In genomic region chr10:43134126-43134905, GRCh38 we compare ENCODE assay signal across 27 cellular contexts. TPM values are rescaled to one million over a fixed set of nuclear protein-coding genes. Genes with fewer than 3 reads are reported as not detected.
DNase-seq lines count a peak whose midpoint lies in the region; ATAC-seq, FAIRE-seq and TF ChIP-seq lines count a peak whose summit lies in the region.
"Had no signal": no experiment of that assay in that cellular context is flagged by ENCODE, and none has a peak within 500 bp of the region (broad histone marks: within the 10 kb centered on the region; RNA-seq: fewer than 3 reads in every experiment).

No MANE protein-coding gene starts in this region.

- H3K4me1 Mint-ChIP-seq in T-helper 1 cell treated with Interleukin-12 subunit alpha and Interleukin-12 subunit beta and Interleukin-4 antibody, amounts not matched to agents 30 μg/mL and 1 μg/mL, for 36 hours (ENCODE audit: low read depth), result peaks cover 58% of the 10 kb centered on the region

- H3K36me3 ChIP-seq in bronchial epithelial cell (ENCODE audit: control insufficient read depth, insufficient read depth, low read length), result no peaks in the 10 kb centered on the region
- peaks cover 0 to 4% (median 0%) of the 10 kb centered on the region in 3 donors for H3K36me3 ChIP-seq in tibial artery
- H3K36me3 ChIP-seq: esophagus squamous epithelium had no signal

- H3K4me1 ChIP-seq in tibial artery, result peaks cover 6 to 20% (median 13%) of the 10 kb centered on the region in 4 donors

- intact Hi-C loops in tibial artery (cut with DNase I; ENCODE audit: low total_unique reads), result no loop called here

- H3K27ac Mint-ChIP-seq in T-helper 1 cell treated with Interleukin-12 subunit alpha and Interleukin-12 subunit beta and Interleukin-4 antibody, amounts not matched to agents 30 μg/mL and 1 μg/mL, for 36 hours, result peak overlapping the region; percentile 8
- H3K27ac Mint-ChIP-seq: activated CD4-positive, alpha-beta memory T cell treated with anti-CD3 and anti-CD28 coated beads for 36 hours; activated naive CD4-positive, alpha-beta T cell treated with anti-CD3 and anti-CD28 coated beads for 36 hours; B cell; CD8-positive, alpha-beta T cell; stimulated activated effector memory CD8-positive, alpha-beta T cell treated with anti-CD3 and anti-CD28 coated beads, Interleukin-12 subunit alpha, Interleukin-12 subunit beta, amount 100 ng/mL, for 72 hours; type B pancreatic cell had no signal

- no peak overlapping the region for H3K27ac ChIP-seq in tibial artery
- H3K27ac ChIP-seq: body of pancreas, esophagus squamous epithelium had no signal

- H3K27me3 ChIP-seq in bronchial epithelial cell (ENCODE audit: control insufficient read depth, insufficient read depth, low read length), result no peaks in the 10 kb centered on the region
- H3K27me3 ChIP-seq in tibial artery, result no peaks in the 10 kb centered on the region
- H3K27me3 ChIP-seq: body of pancreas, esophagus squamous epithelium had no signal

- no peaks in the 10 kb centered on the region for H3K9me3 ChIP-seq in tibial artery
- H3K9me3 ChIP-seq: body of pancreas, esophagus squamous epithelium had no signal

- H3K4me3 ChIP-seq in bronchial epithelial cell (ENCODE audit: low read depth, low read length) (no peak overlapping the region), tibial artery (no peak overlapping the region)
- H3K4me3 ChIP-seq: body of pancreas, esophagus squamous epithelium, lung had no signal

- no peak overlapping the region for H3K4me3 Mint-ChIP-seq in T-helper 1 cell treated with Interleukin-12 subunit alpha and Interleukin-12 subunit beta and Interleukin-4 antibody, amounts not matched to agents 30 μg/mL and 1 μg/mL, for 36 hours
- H3K4me3 Mint-ChIP-seq: activated CD4-positive, alpha-beta memory T cell treated with anti-CD3 and anti-CD28 coated beads for 36 hours; activated naive CD4-positive, alpha-beta T cell treated with anti-CD3 and anti-CD28 coated beads for 36 hours; B cell; CD8-positive, alpha-beta T cell; natural killer cell treated with Interleukin-12 subunit alpha and Interleukin-12 subunit beta and Interleukin-15 and Interleukin-18, amount 100 ng/mL, for 72 hours; type B pancreatic cell had no signal

- no peak for DNase-seq in T-helper 1 cell
- DNase-seq in GM13977 (ENCODE audit: low spot score), result peak; percentile 12
- peak; percentile 74 for DNase-seq in bronchial epithelial cell (ENCODE audit: low read depth)
- peak; percentile 49 for DNase-seq in renal cortical epithelial cell (ENCODE audit: low read depth)
- no peak for DNase-seq in tibial artery
- no peak for DNase-seq in stimulated activated naive CD4-positive, alpha-beta T cell (lab: John Stamatoyannopoulos, UW)
- DNase-seq: activated CD4-positive, alpha-beta memory T cell treated with anti-CD3 and anti-CD28 coated beads for 36 hours; activated naive CD4-positive, alpha-beta T cell treated with anti-CD3 and anti-CD28 coated beads for 36 hours; body of pancreas; DMS 273 treated with DMSO at 0.1 percent for 48 hours; esophagus squamous epithelium; NCI-H146; NCI-H2171 treated with DMSO at 0.1 percent for 48 hours; NCI-H510A; substantia nigra had no signal

- no peaks in the 10 kb centered on the region for H3K9me3 Mint-ChIP-seq in T-helper 1 cell treated with Interleukin-12 subunit alpha and Interleukin-12 subunit beta and Interleukin-4 antibody, amounts not matched to agents 30 μg/mL and 1 μg/mL, for 36 hours
- H3K9me3 Mint-ChIP-seq: activated CD4-positive, alpha-beta memory T cell treated with anti-CD3 and anti-CD28 coated beads for 36 hours; activated naive CD4-positive, alpha-beta T cell treated with anti-CD3 and anti-CD28 coated beads for 36 hours; CD8-positive, alpha-beta T cell; natural killer cell treated with Interleukin-12 subunit alpha and Interleukin-12 subunit beta and Interleukin-15 and Interleukin-18, amount 100 ng/mL, for 72 hours; stimulated activated effector memory CD8-positive, alpha-beta T cell treated with anti-CD3 and anti-CD28 coated beads, Interleukin-12 subunit alpha, Interleukin-12 subunit beta, amount 100 ng/mL, for 72 hours; type B pancreatic cell had no signal

- H3K27me3 Mint-ChIP-seq in T-helper 1 cell treated with Interleukin-12 subunit alpha and Interleukin-12 subunit beta and Interleukin-4 antibody, amounts not matched to agents 30 μg/mL and 1 μg/mL, for 36 hours (ENCODE audit: low read depth), result no peaks in the 10 kb centered on the region
- H3K27me3 Mint-ChIP-seq: activated CD4-positive, alpha-beta memory T cell treated with anti-CD3 and anti-CD28 coated beads for 36 hours; B cell; natural killer cell treated with Interleukin-12 subunit alpha and Interleukin-12 subunit beta and Interleukin-15 and Interleukin-18, amount 100 ng/mL, for 72 hours had no signal

- in situ Hi-C loops in GM13977 (cut with MboI; ENCODE audit: low pct_unique_long_range_greater_than_20kb, low sequenced_read_pairs, unreplicated experiment), result no loop called here

- H3K36me3 Mint-ChIP-seq in T-helper 1 cell treated with Interleukin-12 subunit alpha and Interleukin-12 subunit beta and Interleukin-4 antibody, amounts not matched to agents 30 μg/mL and 1 μg/mL, for 36 hours (ENCODE audit: low read depth), result peaks cover 24% of the 10 kb centered on the region
- H3K36me3 Mint-ChIP-seq: type B pancreatic cell had no signal

- FAIRE-seq in bronchial epithelial cell (lab: Jason Lieb, UNC), result peak; percentile 13
- FAIRE-seq: frontal cortex had no signal

- ATAC-seq in HG02610 (IDR thresholded peaks at IDR 0.05; ENCODE audit: unreplicated experiment), result no peak
- ATAC-seq: activated CD4-positive, CD25-positive, alpha-beta regulatory T cell treated with anti-CD3 and anti-CD28 coated beads, Interleukin-2, amount 50 U/mL, for 24 hours; body of pancreas; CD8-positive, alpha-beta T cell; HCT116; natural killer cell treated with Interleukin-12 subunit alpha and Interleukin-12 subunit beta and Interleukin-15 and Interleukin-18, amount 100 ng/mL, for 72 hours; stimulated activated effector memory CD8-positive, alpha-beta T cell treated with anti-CD3 and anti-CD28 coated beads, Interleukin-12 subunit alpha, Interleukin-12 subunit beta, amount 100 ng/mL, for 72 hours had no signal

- TF ChIP-seq CTCF in GM13977 (IDR thresholded peaks at IDR 0.05; ENCODE audit: extremely low read depth, insufficient read depth, missing control alignments) (no peak), bronchial epithelial cell (IDR thresholded peaks at IDR 0.05; ENCODE audit: insufficient read depth, low read length, severe bottlenecking) (no peak), tibial artery (IDR thresholded peaks at IDR 0.05) (no peak)

RNA-seq across cellular contexts. Expression of gene CSGALNACT2, which starts 3.9 kb away (rescaled TPM):
- total RNA-seq in bronchial epithelial cell, result 15.0 and 17.4 TPM in 2 replicates
- 10.2 and 18.1 TPM in 2 replicates for total RNA-seq in renal cortical epithelial cell

RNA-seq across cellular contexts. Expression of gene RET, which starts 57.4 kb away (rescaled TPM):
- 0.26 and 0.53 TPM in 2 replicates for total RNA-seq in bronchial epithelial cell
- total RNA-seq in renal cortical epithelial cell, result under 0.01 and 0.45 TPM in 2 replicates
- total RNA-seq: CD8-positive, alpha-beta T cell; natural killer cell treated with Interleukin-12 subunit alpha and Interleukin-12 subunit beta and Interleukin-15 and Interleukin-18, amount 100 ng/mL, for 72 hours; SK-MEL-5 had no signal

Comparison
In these comparisons a context has a peak if more than half of its experiments do, and no peak if none do; other contexts are left out.
1. DNase-seq: peak in GM13977 (single experiment), bronchial epithelial cell (single experiment) and renal cortical epithelial cell (single experiment); none in T-helper 1 cell (0 of 5), tibial artery (0 of 2) and stimulated activated naive CD4-positive, alpha-beta T cell (0 of 6).